Comparison of ENCODE assay signal across 8 cellular contexts in the genomic region with DNA sequence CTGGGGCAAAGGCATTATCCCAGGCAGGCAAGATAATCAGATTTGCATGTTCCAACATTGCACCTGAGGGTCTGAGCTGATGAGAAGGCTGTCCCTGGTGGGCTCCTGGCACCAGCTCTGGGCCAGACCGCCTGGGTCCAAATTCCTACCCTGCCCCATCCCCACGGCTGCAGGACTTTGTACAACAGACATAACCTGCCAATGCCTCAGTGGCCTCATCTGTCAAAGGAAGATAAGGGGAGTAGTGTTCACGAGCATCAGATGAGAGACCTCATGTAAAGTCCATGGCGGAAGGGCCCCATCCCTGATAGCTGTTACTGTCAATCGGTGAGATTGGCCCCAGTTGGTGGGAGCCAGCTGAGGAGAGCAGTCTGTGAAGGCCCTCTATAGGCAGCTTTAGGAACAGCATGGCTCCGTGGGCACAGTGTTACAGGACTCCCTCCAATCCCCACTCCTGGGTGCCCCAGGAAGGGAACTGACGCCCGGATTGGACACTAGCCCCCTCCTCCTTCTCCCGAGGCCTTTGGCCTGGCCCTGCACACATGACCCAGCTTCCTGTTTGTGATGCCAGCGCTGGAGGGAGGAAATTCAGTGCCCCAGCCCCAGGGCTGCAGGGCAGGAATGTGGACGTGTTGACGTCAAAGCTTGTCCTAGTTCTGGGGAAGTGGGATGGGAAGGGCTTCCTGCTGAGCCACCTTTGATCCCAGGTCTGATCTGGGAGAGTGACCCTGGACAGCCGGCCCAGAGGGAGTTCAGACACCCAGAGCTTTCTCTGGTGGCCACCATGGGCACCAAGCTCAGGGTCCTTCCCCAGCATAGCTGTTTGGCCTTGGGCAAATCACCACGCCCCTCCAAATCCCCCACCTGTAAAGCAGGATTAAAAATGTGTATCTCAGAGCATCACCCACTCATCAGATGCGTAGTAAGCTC. TPM values are rescaled to one million over a fixed set of nuclear protein-coding genes. Genes with fewer than 3 reads are reported as not detected.
DNase-seq lines count a peak whose midpoint lies in the region; ATAC-seq and TF ChIP-seq lines count a peak whose summit lies in the region.

No MANE protein-coding gene starts in this region.

- H3K4me3 ChIP-seq in DOHH2 (ENCODE audit: low read length) = no peak overlapping the region
- no peak overlapping the region for H3K4me3 ChIP-seq in astrocyte of the spinal cord (ENCODE audit: low read depth, low read length)
- H3K4me3 ChIP-seq in skeletal muscle tissue (ENCODE audit: low read length in 3 of 3) = peak overlapping the region in 2 of 3 donors; percentile 9 to 35

- peak; percentile 79 for TF ChIP-seq CTCF in DOHH2 (IDR thresholded peaks at IDR 0.05; ENCODE audit: low read depth, low read length, poor library complexity, severe bottlenecking)
- peak; percentile 93 for TF ChIP-seq CTCF in astrocyte of the spinal cord (IDR thresholded peaks at IDR 0.05; ENCODE audit: low read depth, low read length)

- in situ Hi-C loops in astrocyte of the spinal cord (cut with HindIII; ENCODE audit: low sequenced_read_pairs) = no loop called here

- H3K27ac ChIP-seq in DOHH2 (ENCODE audit: low read depth, low read length) = no peak overlapping the region
- peak overlapping the region; percentile 72 for H3K27ac ChIP-seq in skeletal muscle tissue (ENCODE audit: low read depth, low read length)

- H3K27me3 ChIP-seq in DOHH2 (ENCODE audit: control insufficient read depth, low read length) (peaks cover 22% of the 10 kb centered on the region), skeletal muscle tissue (ENCODE audit: control insufficient read depth in 3 of 3, insufficient read depth in 3 of 3, low read length in 3 of 3) (peaks cover 0 to 4% (median 3%) of the 10 kb centered on the region in 3 donors)

- H3K9me3 ChIP-seq in DOHH2 (ENCODE audit: control insufficient read depth, insufficient read depth, low read length) (no peaks in the 10 kb centered on the region), skeletal muscle tissue (ENCODE audit: control insufficient read depth in 3 of 3, low read length in 3 of 3) (no peaks in the 10 kb centered on the region)

- DNase-seq in M059J (ENCODE audit: low read depth) (peak; percentile 86), T-helper 9 cell (peak; percentile 60), astrocyte of the spinal cord (ENCODE audit: low read depth, low spot score) (peak; percentile 61), hypothalamus (lab: John Stamatoyannopoulos, UW) (peak in 42 of 51 donors; percentile 7 to 75 (median 48))

- H3K4me2 ChIP-seq in DOHH2 (ENCODE audit: low read length) = no peak overlapping the region

- H3F3A ChIP-seq in DOHH2 (ENCODE audit: control insufficient read depth, insufficient read depth) = peaks cover 3% of the 10 kb centered on the region; the same call in 1 of the 2 replicates

- H3K9me2 ChIP-seq in DOHH2 (replicated peaks; ENCODE audit: control insufficient read depth, low read length) = no peaks in the 10 kb centered on the region

- H4K20me1 ChIP-seq in DOHH2 (ENCODE audit: control insufficient read depth, insufficient read depth, low read depth, low read length) = no peaks in the 10 kb centered on the region

- ATAC-seq in GM21529 (IDR thresholded peaks at IDR 0.05; ENCODE audit: unreplicated experiment) (peak; percentile 73), HG02610 (IDR thresholded peaks at IDR 0.05; ENCODE audit: unreplicated experiment) (no peak)

- H3K4me1 ChIP-seq in DOHH2 (ENCODE audit: control insufficient read depth, low read length) (peaks cover 7% of the 10 kb centered on the region), skeletal muscle tissue (ENCODE audit: control insufficient read depth in 3 of 3, insufficient read depth in 3 of 3, low read length in 3 of 3) (peaks cover 29 to 38% (median 35%) of the 10 kb centered on the region in 3 donors)

- no peaks in the 10 kb centered on the region for H3K36me3 ChIP-seq in DOHH2 (ENCODE audit: control insufficient read depth, low read length)
- no peaks in the 10 kb centered on the region for H3K36me3 ChIP-seq in skeletal muscle tissue (ENCODE audit: control insufficient read depth in 3 of 3, insufficient read depth in 3 of 3, low read length in 3 of 3)

- H3K9ac ChIP-seq in skeletal muscle tissue (ENCODE audit: low read depth in 1 of 3, low read length in 3 of 3) = peak overlapping the region; percentile 36 to 57 (median 50)

- no peaks in the 10 kb centered on the region for H3K79me2 ChIP-seq in DOHH2 (ENCODE audit: control insufficient read depth, low read length)

RNA-seq across cellular contexts. Expression of gene DUSP1, which starts 56.2 kb away (rescaled TPM):
- 80.5 and 91.9 TPM in 2 replicates for total RNA-seq in M059J (2014; rRNA removed; shearing (Covaris generic))
- total RNA-seq in skeletal muscle tissue = 67.3 TPM

Comparison
In these comparisons a context has a peak if more than half of its experiments do, and no peak if none do; other contexts are left out.
1. H3K4me3 ChIP-seq: peak in skeletal muscle tissue (2 of 3); none in DOHH2 (single experiment) and astrocyte of the spinal cord (single experiment).
2. Peak in every context shown above with its lines, with median percentiles within 50 percentile points of each other: DNase-seq.